In genomic region chr10:62058896-62059423, GRCh38 we compare ENCODE assay signal across 14 cellular contexts.
A peak's percentile ranks its signal among the peaks of the same experiment; 100 is the strongest.
DNase-seq lines count a peak whose midpoint lies in the region; ATAC-seq and TF ChIP-seq lines count a peak whose summit lies in the region.
"Had no signal": no experiment of that assay in that cellular context is flagged by ENCODE, and none has a peak within 500 bp of the region (broad histone marks: within the 10 kb centered on the region; RNA-seq: fewer than 3 reads in every experiment).

No MANE protein-coding gene starts in this region.

- TF ChIP-seq EP300 in upper lobe of left lung (IDR thresholded peaks at IDR 0.05): no peak

- no peaks in the 10 kb centered on the region for H3K27me3 Mint-ChIP-seq in activated CD4-positive, alpha-beta memory T cell treated with anti-CD3 and anti-CD28 coated beads, Interleukin-2, amount 10 ng/mL, durations not matched to agents 7 days and 5 days
- H3K27me3 Mint-ChIP-seq: CD8-positive, alpha-beta memory T cell had no signal

- H3K9ac ChIP-seq in muscle layer of colon (ENCODE audit: low read length): no peak overlapping the region

- CTCF ChIA-PET in activated CD4-positive, alpha-beta memory T cell treated with anti-CD3 and anti-CD28 coated beads, Interleukin-2, amount 10 ng/mL, durations not matched to agents 7 days and 5 days (lab: Charles Lee): interaction anchor here (0.6 to 1.8 kb wide), 6 partner anchors 11 to 186 kb away, joined by 3 to 4 read pairs (median 3); no protein-coding TSS in a partner anchor

- WGBS in heart left ventricle, 4 donors: 24 to 48% (median 38%) methylated on average over 1 of the region's 1 CpG
- 13 to 42% methylated on average over 1 of the region's 1 CpG for WGBS in upper lobe of left lung, 2 donors

- no peaks in the 10 kb centered on the region for H3K9me3 ChIP-seq in heart left ventricle
- no peaks in the 10 kb centered on the region for H3K9me3 ChIP-seq in muscle layer of colon (ENCODE audit: low read length)
- H3K9me3 ChIP-seq in upper lobe of left lung: no peaks in the 10 kb centered on the region

- H3K4me1 ChIP-seq in heart left ventricle: peaks cover 32 to 99% (median 80%) of the 10 kb centered on the region in 12 donors
- peaks cover 67% of the 10 kb centered on the region for H3K4me1 ChIP-seq in muscle layer of colon (ENCODE audit: insufficient read depth, low read length)
- H3K4me1 ChIP-seq in upper lobe of left lung: peaks cover 36 to 62% (median 39%) of the 10 kb centered on the region in 4 donors

- H3K9me3 Mint-ChIP-seq in activated CD4-positive, alpha-beta memory T cell treated with anti-CD3 and anti-CD28 coated beads, Interleukin-2, amount 10 ng/mL, durations not matched to agents 7 days and 5 days: no peaks in the 10 kb centered on the region
- H3K9me3 Mint-ChIP-seq: CD8-positive, alpha-beta memory T cell had no signal

- H3K4me3 Mint-ChIP-seq in activated CD4-positive, alpha-beta memory T cell treated with anti-CD3 and anti-CD28 coated beads, Interleukin-2, amount 10 ng/mL, durations not matched to agents 7 days and 5 days: no peak overlapping the region
- H3K4me3 Mint-ChIP-seq: CD8-positive, alpha-beta memory T cell had no signal

- H3K27me3 ChIP-seq in heart left ventricle: no peaks in the 10 kb centered on the region
- H3K27me3 ChIP-seq in muscle layer of colon (ENCODE audit: control insufficient read depth in 1 of 2, insufficient read depth in 2 of 2, low read length in 2 of 2): no peaks in the 10 kb centered on the region
- no peaks in the 10 kb centered on the region for H3K27me3 ChIP-seq in upper lobe of left lung
- no peaks in the 10 kb centered on the region for H3K27me3 ChIP-seq in H7 (ENCODE audit: control insufficient read depth, insufficient read depth, low read length)

- DNase-seq in heart left ventricle: no peak
- no peak for DNase-seq in Right ventricle myocardium superior
- DNase-seq in activated CD4-positive, alpha-beta memory T cell treated with anti-CD3 and anti-CD28 coated beads, Interleukin-2, amount 10 ng/mL, durations not matched to agents 7 days and 5 days: no peak
- DNase-seq in upper lobe of left lung: no peak
- DNase-seq in occipital lobe (lab: John Stamatoyannopoulos, UW): no peak
- DNase-seq in H7: no peak
- DNase-seq: anterior cingulate cortex; CD8-positive, alpha-beta memory T cell; NCI-H1105 treated with DMSO at 0.1 percent for 48 hours; NCI-H82 had no signal

- peak overlapping the region; percentile 62 for H3K27ac Mint-ChIP-seq in activated CD4-positive, alpha-beta memory T cell treated with anti-CD3 and anti-CD28 coated beads, Interleukin-2, amount 10 ng/mL, durations not matched to agents 7 days and 5 days

- H3K27ac ChIP-seq in heart left ventricle (peak overlapping the region; percentile 80 to 98 (median 93)), muscle layer of colon (ENCODE audit: low read depth, low read length) (peak overlapping the region; percentile 19), upper lobe of left lung (peak overlapping the region; percentile 47 to 71 (median 52))
- H3K27ac ChIP-seq: HL-60 had no signal

- POLR2A ChIA-PET in activated CD4-positive, alpha-beta memory T cell treated with anti-CD3 and anti-CD28 coated beads, Interleukin-2, amount 10 ng/mL, durations not matched to agents 7 days and 5 days (lab: Charles Lee): interaction anchor here (1.1 to 21.1 kb wide), 10 partner anchors 7 to 206 kb away, joined by 3 to 785 read pairs (median 8); partner anchors contain the start of gene ARID5B

- intact Hi-C loops in heart left ventricle (cut with DNase I) (loop anchor here in 1 of 10 donors (5.0 kb wide), 1 partner anchor 38 kb away; no protein-coding TSS in a partner anchor), Right ventricle myocardium superior (cut with DNase I) (no loop called here)

- TF ChIP-seq CTCF in heart left ventricle (IDR thresholded peaks at IDR 0.05) (no peak), upper lobe of left lung (IDR thresholded peaks at IDR 0.05) (no peak)

- TF ChIP-seq POLR2A in heart left ventricle (IDR thresholded peaks at IDR 0.05) (no peak), upper lobe of left lung (IDR thresholded peaks at IDR 0.05) (no peak)

- H3K4me3 ChIP-seq in heart left ventricle (peak overlapping the region in 3 of 12 donors; percentile 2 to 32 (median 27)), muscle layer of colon (ENCODE audit: low read depth in 1 of 2, low read length in 2 of 2) (no peak overlapping the region), upper lobe of left lung (no peak overlapping the region), H7 (ENCODE audit: insufficient read depth, low read depth, low read length) (no peak overlapping the region)
- H3K4me3 ChIP-seq: GM12878 had no signal

- peaks cover 0 to 65% (median 33%) of the 10 kb centered on the region in 9 donors for H3K36me3 ChIP-seq in heart left ventricle
- peaks cover 35% of the 10 kb centered on the region for H3K36me3 ChIP-seq in muscle layer of colon (ENCODE audit: insufficient read depth, low read length)
- peaks cover 0 to 26% (median 6%) of the 10 kb centered on the region in 4 donors for H3K36me3 ChIP-seq in upper lobe of left lung
- no peaks in the 10 kb centered on the region for H3K36me3 ChIP-seq in H7 (replicated peaks; ENCODE audit: control insufficient read depth, insufficient read depth, low read length)

- no peak for ATAC-seq in heart left ventricle
- ATAC-seq in Right ventricle myocardium superior (ENCODE audit: poor library complexity): no peak
- ATAC-seq in upper lobe of left lung (ENCODE audit: low FRiP score in 2 of 2): no peak
- ATAC-seq in HG03439 (IDR thresholded peaks at IDR 0.05; ENCODE audit: unreplicated experiment): no peak
- ATAC-seq: GM12878 had no signal

- H3K4me1 Mint-ChIP-seq in activated CD4-positive, alpha-beta memory T cell treated with anti-CD3 and anti-CD28 coated beads, Interleukin-2, amount 10 ng/mL, durations not matched to agents 7 days and 5 days: peaks cover 96% of the 10 kb centered on the region

- peaks cover 99% of the 10 kb centered on the region for H3K36me3 Mint-ChIP-seq in activated CD4-positive, alpha-beta memory T cell treated with anti-CD3 and anti-CD28 coated beads, Interleukin-2, amount 10 ng/mL, durations not matched to agents 7 days and 5 days (ENCODE audit: low read depth)

Comparison
In these comparisons a context has a peak if more than half of its experiments do, and no peak if none do; other contexts are left out.
1. H3K27ac ChIP-seq: peak in every context shown above with its lines; median percentile 93 in heart left ventricle; 52 in upper lobe of left lung; 19 in muscle layer of colon.